In the genomic region with DNA sequence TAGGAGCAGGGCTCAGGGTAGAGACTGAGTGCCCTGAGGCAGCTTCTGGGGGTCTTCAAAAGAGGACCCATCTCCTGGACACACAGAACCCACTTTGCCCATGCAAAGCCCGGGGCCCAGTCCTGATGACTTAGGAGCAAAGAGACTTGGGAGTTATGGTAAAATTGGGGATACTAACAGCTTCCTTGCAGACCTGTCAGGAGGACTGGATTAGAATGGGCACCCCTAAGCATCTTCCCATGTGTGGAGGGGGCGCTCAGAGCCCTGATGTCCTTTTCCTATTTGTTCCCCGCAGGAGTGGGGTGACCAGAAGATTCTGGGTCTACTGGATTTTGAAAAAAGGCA, we compare ENCODE assay signal across 20 cellular contexts.
"Had no signal": no experiment of that assay in that cellular context is flagged by ENCODE, and none has a peak within 500 bp of the region (broad histone marks: within the 10 kb centered on the region; RNA-seq: fewer than 3 reads in every experiment).

No MANE protein-coding gene starts in this region.

- H3K4me1 Mint-ChIP-seq: activated CD4-positive, alpha-beta T cell treated with anti-CD3 and anti-CD28 coated beads, Interleukin-2, amount 10 ng/mL, durations not matched to agents 24 days and 14 days; T-helper 17 cell had no signal

- H3K4me3 ChIP-seq: cardiac muscle cell had no signal

- H3K9me3 Mint-ChIP-seq: activated CD4-positive, alpha-beta T cell treated with anti-CD3 and anti-CD28 coated beads, Interleukin-2, amount 10 ng/mL, durations not matched to agents 24 days and 14 days had no signal

- H3K27ac Mint-ChIP-seq: activated CD4-positive, alpha-beta T cell treated with anti-CD3 and anti-CD28 coated beads, Interleukin-2, amount 10 ng/mL, durations not matched to agents 24 days and 14 days; activated naive CD4-positive, alpha-beta T cell treated with anti-CD3 and anti-CD28 coated beads, Interleukin-2, amount 50 U/mL, for 72 hours; IgD-negative memory B cell; T-helper 17 cell; WTC11 had no signal

- H3K36me3 ChIP-seq: brain microvascular endothelial cell, cardiac muscle cell had no signal

- H3K27ac ChIP-seq: brain microvascular endothelial cell, cardiac muscle cell had no signal

- DNase-seq: activated CD4-positive, alpha-beta T cell treated with anti-CD3 and anti-CD28 coated beads for 1 hour; activated CD4-positive, alpha-beta T cell treated with anti-CD3 and anti-CD28 coated beads, Interleukin-2, amount 10 ng/mL, durations not matched to agents 24 days and 14 days; activated CD4-positive, alpha-beta T cell treated with anti-CD3 and anti-CD28 coated beads, Interleukin-2, amount 50 U/mL, for 48 hours; activated naive CD4-positive, alpha-beta T cell treated with Interleukin-2 at 50 U/mL for 16 hours; brain microvascular endothelial cell; KG1; NCI-H1048; NCI-H146; NCI-H187 treated with DMSO at 0.1 percent for 48 hours; NCI-H2081 treated with DMSO at 0.1 percent for 48 hours; NCI-H226; NCI-H526; NCI-H774; SIG-M5; T-helper 17 cell; T-helper 9 cell had no signal

- H3K36me3 Mint-ChIP-seq: WTC11 had no signal

- H3K4me3 Mint-ChIP-seq: activated CD4-positive, alpha-beta T cell treated with anti-CD3 and anti-CD28 coated beads, Interleukin-2, amount 10 ng/mL, durations not matched to agents 24 days and 14 days; IgD-negative memory B cell; T-helper 17 cell; WTC11 had no signal
